Comparison of ENCODE assay signal across 9 cellular contexts in genomic region chr5:32057157-32058096, GRCh38.
DNase-seq lines count a peak whose midpoint lies in the region; ATAC-seq and TF ChIP-seq lines count a peak whose summit lies in the region.
"Had no signal": no experiment of that assay in that cellular context is flagged by ENCODE, and none has a peak within 500 bp of the region (broad histone marks: within the 10 kb centered on the region; RNA-seq: fewer than 3 reads in every experiment).

No MANE protein-coding gene starts in this region.

- no peaks in the 10 kb centered on the region for H3K27me3 ChIP-seq in liver (ENCODE audit: control insufficient read depth in 4 of 4, insufficient read depth in 4 of 4, low read length in 3 of 4)
- H3K27me3 ChIP-seq in right lobe of liver = no peaks in the 10 kb centered on the region
- H3K27me3 ChIP-seq: sigmoid colon had no signal

- peaks cover 18% of the 10 kb centered on the region for H3K4me1 Mint-ChIP-seq in type B pancreatic cell (ENCODE audit: unreplicated experiment)

- H3K9me3 ChIP-seq in liver (ENCODE audit: control insufficient read depth in 4 of 4, low read length in 3 of 4) (no peaks in the 10 kb centered on the region), right lobe of liver (no peaks in the 10 kb centered on the region), OCI-LY7 (ENCODE audit: low read length) (no peaks in the 10 kb centered on the region), mucosa of descending colon (no peaks in the 10 kb centered on the region)
- H3K9me3 ChIP-seq: sigmoid colon had no signal

- H4K20me1 ChIP-seq in OCI-LY7 (ENCODE audit: insufficient read depth, low read length) = no peaks in the 10 kb centered on the region

- H3K9ac ChIP-seq in liver (ENCODE audit: low read depth in 1 of 2, low read length in 2 of 2) = no peak overlapping the region

- TF ChIP-seq RAD21 in liver (IDR thresholded peaks at IDR 0.05) = no peak

- no peak for ATAC-seq in right lobe of liver
- ATAC-seq in mucosa of descending colon = no peak

- CTCF ChIA-PET in OCI-LY7 (lab: Charles Lee; ENCODE audit: unreplicated experiment) = no interaction called here

- H3K36me3 ChIP-seq in liver (ENCODE audit: control insufficient read depth in 4 of 4, insufficient read depth in 3 of 4, low read depth in 1 of 4, low read length in 3 of 4) = peaks cover 0 to 1% (median 0%) of the 10 kb centered on the region in 4 donors
- no peaks in the 10 kb centered on the region for H3K36me3 ChIP-seq in right lobe of liver
- peaks cover 24% of the 10 kb centered on the region for H3K36me3 ChIP-seq in OCI-LY7 (ENCODE audit: insufficient read depth, low read length)
- no peaks in the 10 kb centered on the region for H3K36me3 ChIP-seq in mucosa of descending colon (ENCODE audit: low read depth)
- H3K36me3 ChIP-seq: sigmoid colon had no signal

- no peak for DNase-seq in right lobe of liver
- no peak for DNase-seq in OCI-LY7 (ENCODE audit: low spot score)
- DNase-seq in fibroblast of mammary gland (ENCODE audit: low read depth) = peak; percentile 56
- DNase-seq in type B pancreatic cell (ENCODE audit: extremely low spot score, unreplicated experiment) = no peak
- DNase-seq in stimulated activated naive CD4-positive, alpha-beta T cell (lab: John Stamatoyannopoulos, UW) = no peak
- DNase-seq in cerebellar nuclear complex (lab: John Stamatoyannopoulos, UW) = no peak
- no peak for DNase-seq in mucosa of descending colon
- DNase-seq: sigmoid colon had no signal

- H3K9me3 Mint-ChIP-seq in type B pancreatic cell = no peaks in the 10 kb centered on the region

- no peak overlapping the region for H2AFZ ChIP-seq in OCI-LY7 (ENCODE audit: low read length)

- H3K4me3 Mint-ChIP-seq in type B pancreatic cell = no peak overlapping the region

- TF ChIP-seq CTCF in liver (IDR thresholded peaks at IDR 0.05; ENCODE audit: low read depth, low read length, missing input control) = peak; percentile 12
- peak in 2 of 4 donors; percentile 27 to 29 for TF ChIP-seq CTCF in right lobe of liver (IDR thresholded peaks at IDR 0.05)
- TF ChIP-seq CTCF in OCI-LY7 (conservative IDR thresholded peaks at IDR 0.05; ENCODE audit: low read length) = peak; percentile 61
- peak; percentile 48 for TF ChIP-seq CTCF in fibroblast of mammary gland (conservative IDR thresholded peaks at IDR 0.05; ENCODE audit: control insufficient read depth, insufficient read depth, low read depth, low read length)
- peak; percentile 67 for TF ChIP-seq CTCF in type B pancreatic cell (conservative IDR thresholded peaks at IDR 0.05)
- no peak for TF ChIP-seq CTCF in mucosa of descending colon (IDR thresholded peaks at IDR 0.05)

- WGBS in liver = 87% methylated on average over 12 of the region's 12 CpGs
- WGBS in right lobe of liver (ENCODE audit: insufficient coverage, low coverage, low lambda C conversion rate, missing lambda C conversion rate) = 80% methylated on average over 9 of the region's 12 CpGs

- H3K27ac ChIP-seq in liver (ENCODE audit: low read depth in 1 of 2, low read length in 2 of 2) (no peak overlapping the region), right lobe of liver (no peak overlapping the region), OCI-LY7 (ENCODE audit: low read depth, low read length, poor library complexity, severe bottlenecking) (no peak overlapping the region)
- H3K27ac ChIP-seq: sigmoid colon had no signal

- no peak overlapping the region for H3K4me2 ChIP-seq in OCI-LY7 (ENCODE audit: low read length)

- intact Hi-C loops in right lobe of liver (cut with DNase I) = no loop called here
- intact Hi-C loops in OCI-LY7 (cut with micrococcal nuclease; ENCODE audit: unreplicated experiment) = no loop called here
- intact Hi-C loops in mucosa of descending colon (cut with DNase I, micrococcal nuclease) = no loop called here

- BruUV-seq in OCI-LY7 (replicated peaks; lab: Mats Ljungman, UMichigan) = no TSS peak

- peaks cover 3% of the 10 kb centered on the region for H3K36me3 Mint-ChIP-seq in type B pancreatic cell

- H3K9me2 ChIP-seq in OCI-LY7 (ENCODE audit: insufficient read depth, low read length) = no peaks in the 10 kb centered on the region

- POLR2A ChIA-PET in OCI-LY7 (lab: Charles Lee) = interaction anchor here (0.6 to 1.7 kb wide), 5 partner anchors 10 to 568 kb away, joined by 3 to 4 read pairs (median 3); no protein-coding TSS in a partner anchor

- H3K4me1 ChIP-seq in liver (ENCODE audit: control insufficient read depth in 4 of 4, insufficient read depth in 4 of 4, low read length in 3 of 4) (no peaks in the 10 kb centered on the region), right lobe of liver (no peaks in the 10 kb centered on the region), OCI-LY7 (ENCODE audit: insufficient read depth, low read length, poor library complexity, severe bottlenecking) (no peaks in the 10 kb centered on the region), mucosa of descending colon (ENCODE audit: low read depth) (no peaks in the 10 kb centered on the region)

- TF ChIP-seq POLR2A in right lobe of liver (IDR thresholded peaks at IDR 0.05) = no peak

- no peaks in the 10 kb centered on the region for H3K79me2 ChIP-seq in OCI-LY7 (ENCODE audit: insufficient read depth, low read depth, low read length)

- H3K4me3 ChIP-seq in liver (ENCODE audit: low read depth in 1 of 3, low read length in 3 of 3) (no peak overlapping the region), right lobe of liver (no peak overlapping the region), OCI-LY7 (ENCODE audit: low read depth, low read length, poor library complexity, severe bottlenecking) (no peak overlapping the region), fibroblast of mammary gland (ENCODE audit: control insufficient read depth, low read depth, low read length) (no peak overlapping the region), mucosa of descending colon (no peak overlapping the region)
- H3K4me3 ChIP-seq: sigmoid colon had no signal

- no peaks in the 10 kb centered on the region for H3K27me3 Mint-ChIP-seq in type B pancreatic cell

- no peak overlapping the region for H3K27ac Mint-ChIP-seq in type B pancreatic cell

TF ChIP-seq in liver, 16 proteins besides CTCF, POLR2A, EP300 and RAD21:
- TF ChIP-seq TAF1 (conservative IDR thresholded peaks at IDR 0.05) = no peak
- TF ChIP-seq RXRA (IDR thresholded peaks at IDR 0.05) = no peak
- TF ChIP-seq, protein P1, sequence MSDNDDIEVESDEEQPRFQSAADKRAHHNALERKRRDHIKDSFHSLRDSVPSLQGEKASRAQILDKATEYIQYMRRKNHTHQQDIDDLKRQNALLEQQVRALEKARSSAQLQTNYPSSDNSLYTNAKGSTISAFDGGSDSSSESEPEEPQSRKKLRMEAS (IDR thresholded peaks at IDR 0.05) = no peak
- TF ChIP-seq JUND (IDR thresholded peaks at IDR 0.05) = no peak
- TF ChIP-seq, protein P2, sequence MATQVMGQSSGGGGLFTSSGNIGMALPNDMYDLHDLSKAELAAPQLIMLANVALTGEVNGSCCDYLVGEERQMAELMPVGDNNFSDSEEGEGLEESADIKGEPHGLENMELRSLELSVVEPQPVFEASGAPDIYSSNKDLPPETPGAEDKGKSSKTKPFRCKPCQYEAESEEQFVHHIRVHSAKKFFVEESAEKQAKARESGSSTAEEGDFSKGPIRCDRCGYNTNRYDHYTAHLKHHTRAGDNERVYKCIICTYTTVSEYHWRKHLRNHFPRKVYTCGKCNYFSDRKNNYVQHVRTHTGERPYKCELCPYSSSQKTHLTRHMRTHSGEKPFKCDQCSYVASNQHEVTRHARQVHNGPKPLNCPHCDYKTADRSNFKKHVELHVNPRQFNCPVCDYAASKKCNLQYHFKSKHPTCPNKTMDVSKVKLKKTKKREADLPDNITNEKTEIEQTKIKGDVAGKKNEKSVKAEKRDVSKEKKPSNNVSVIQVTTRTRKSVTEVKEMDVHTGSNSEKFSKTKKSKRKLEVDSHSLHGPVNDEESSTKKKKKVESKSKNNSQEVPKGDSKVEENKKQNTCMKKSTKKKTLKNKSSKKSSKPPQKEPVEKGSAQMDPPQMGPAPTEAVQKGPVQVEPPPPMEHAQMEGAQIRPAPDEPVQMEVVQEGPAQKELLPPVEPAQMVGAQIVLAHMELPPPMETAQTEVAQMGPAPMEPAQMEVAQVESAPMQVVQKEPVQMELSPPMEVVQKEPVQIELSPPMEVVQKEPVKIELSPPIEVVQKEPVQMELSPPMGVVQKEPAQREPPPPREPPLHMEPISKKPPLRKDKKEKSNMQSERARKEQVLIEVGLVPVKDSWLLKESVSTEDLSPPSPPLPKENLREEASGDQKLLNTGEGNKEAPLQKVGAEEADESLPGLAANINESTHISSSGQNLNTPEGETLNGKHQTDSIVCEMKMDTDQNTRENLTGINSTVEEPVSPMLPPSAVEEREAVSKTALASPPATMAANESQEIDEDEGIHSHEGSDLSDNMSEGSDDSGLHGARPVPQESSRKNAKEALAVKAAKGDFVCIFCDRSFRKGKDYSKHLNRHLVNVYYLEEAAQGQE (IDR thresholded peaks at IDR 0.05) = no peak
- TF ChIP-seq YY1 (IDR thresholded peaks at IDR 0.05) = no peak
- no peak for TF ChIP-seq HNF4A (conservative IDR thresholded peaks at IDR 0.05)
- TF ChIP-seq NR2F2 (IDR thresholded peaks at IDR 0.05) = no peak
- TF ChIP-seq EGR1 (IDR thresholded peaks at IDR 0.05; ENCODE audit: low read depth in 2 of 2) = no peak
- TF ChIP-seq FOXA2 (IDR thresholded peaks at IDR 0.05) = no peak
- TF ChIP-seq HNF4G (IDR thresholded peaks at IDR 0.05) = no peak
- TF ChIP-seq GABPA (IDR thresholded peaks at IDR 0.05 in 1 of 2, conservative IDR thresholded peaks at IDR 0.05 in 1 of 2) = no peak
- TF ChIP-seq SP1 (IDR thresholded peaks at IDR 0.05) = no peak
- TF ChIP-seq FOXA1 (IDR thresholded peaks at IDR 0.05) = no peak
- TF ChIP-seq, protein P3, sequence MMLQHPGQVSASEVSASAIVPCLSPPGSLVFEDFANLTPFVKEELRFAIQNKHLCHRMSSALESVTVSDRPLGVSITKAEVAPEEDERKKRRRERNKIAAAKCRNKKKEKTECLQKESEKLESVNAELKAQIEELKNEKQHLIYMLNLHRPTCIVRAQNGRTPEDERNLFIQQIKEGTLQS (IDR thresholded peaks at IDR 0.05) = no peak
TF ChIP-seq in liver: peak in this region for 0.
